Comparison of ENCODE assay signal across 21 cellular contexts in genomic region chrX:41480508-41481260, GRCh38. TPM values are rescaled to one million over a fixed set of nuclear protein-coding genes. Genes with fewer than 3 reads are reported as not detected.
"Had no signal": no experiment of that assay in that cellular context is flagged by ENCODE, and none has a peak within 500 bp of the region (broad histone marks: within the 10 kb centered on the region; RNA-seq: fewer than 3 reads in every experiment).

No MANE protein-coding gene starts in this region.

- H3K27ac ChIP-seq: coronary artery, gastrocnemius medialis, left lung, prostate gland, right atrium auricular region, suprapubic skin had no signal

- H3K27me3 ChIP-seq: gastrocnemius medialis, left lung, right atrium auricular region, suprapubic skin had no signal

- H3K27ac Mint-ChIP-seq: activated naive CD4-positive, alpha-beta T cell treated with anti-CD3 and anti-CD28 coated beads, Interleukin-2, amount 10 ng/mL, durations not matched to agents 7 days and 5 days; activated naive CD8-positive, alpha-beta T cell treated with anti-CD3 and anti-CD28 coated beads, Interleukin-2, amount 50 U/mL, for 24 hours; stimulated activated naive CD8-positive, alpha-beta T cell treated with anti-CD3 and anti-CD28 coated beads, Interleukin-15, Interleukin-2, amounts not matched to agents 100 ng/mL and 50 ng/mL, for 24 hours had no signal

- H3K9me3 ChIP-seq: gastrocnemius medialis, left lung, prostate gland, suprapubic skin had no signal

- H3K4me3 Mint-ChIP-seq: activated naive CD4-positive, alpha-beta T cell treated with anti-CD3 and anti-CD28 coated beads, Interleukin-2, amount 10 ng/mL, durations not matched to agents 7 days and 5 days; activated naive CD8-positive, alpha-beta T cell treated with anti-CD3 and anti-CD28 coated beads, Interleukin-2, amount 50 U/mL, for 24 hours; activated T-cell treated with anti-CD3 and anti-CD28 coated beads, Interleukin-2, amount 50 U/mL, for 4 hours; central memory CD8-positive, alpha-beta T cell; stimulated activated naive CD8-positive, alpha-beta T cell treated with anti-CD3 and anti-CD28 coated beads, Interleukin-15, Interleukin-2, amounts not matched to agents 100 ng/mL and 50 ng/mL, for 24 hours had no signal

- H3K27me3 Mint-ChIP-seq: activated naive CD4-positive, alpha-beta T cell treated with anti-CD3 and anti-CD28 coated beads, Interleukin-2, amount 10 ng/mL, durations not matched to agents 7 days and 5 days; activated naive CD8-positive, alpha-beta T cell treated with anti-CD3 and anti-CD28 coated beads, Interleukin-2, amount 50 U/mL, for 24 hours; central memory CD8-positive, alpha-beta T cell; stimulated activated naive CD8-positive, alpha-beta T cell treated with anti-CD3 and anti-CD28 coated beads, Interleukin-15, Interleukin-2, amounts not matched to agents 100 ng/mL and 50 ng/mL, for 24 hours had no signal

- H3K9me3 Mint-ChIP-seq: activated naive CD4-positive, alpha-beta T cell treated with anti-CD3 and anti-CD28 coated beads, Interleukin-2, amount 10 ng/mL, durations not matched to agents 7 days and 5 days; activated naive CD8-positive, alpha-beta T cell treated with anti-CD3 and anti-CD28 coated beads, Interleukin-2, amount 50 U/mL, for 24 hours; activated T-cell treated with anti-CD3 and anti-CD28 coated beads, Interleukin-2, amount 50 U/mL, for 4 hours; central memory CD8-positive, alpha-beta T cell; stimulated activated naive CD8-positive, alpha-beta T cell treated with anti-CD3 and anti-CD28 coated beads, Interleukin-15, Interleukin-2, amounts not matched to agents 100 ng/mL and 50 ng/mL, for 24 hours had no signal

- ATAC-seq: activated CD4-positive, CD25-positive, alpha-beta regulatory T cell treated with anti-CD3 and anti-CD28 coated beads, Interleukin-2, amount 50 U/mL, for 24 hours; activated naive CD8-positive, alpha-beta T cell treated with anti-CD3 and anti-CD28 coated beads, Interleukin-2, amount 50 U/mL, for 24 hours; esophagus mucosa had no signal

- H3K36me3 ChIP-seq: gastrocnemius medialis, left lung, prostate gland, right atrium auricular region, suprapubic skin had no signal

- H3K4me1 Mint-ChIP-seq: activated naive CD4-positive, alpha-beta T cell treated with anti-CD3 and anti-CD28 coated beads, Interleukin-2, amount 10 ng/mL, durations not matched to agents 7 days and 5 days; central memory CD8-positive, alpha-beta T cell had no signal

- H3K4me1 ChIP-seq: gastrocnemius medialis, left lung, prostate gland, right atrium auricular region, suprapubic skin had no signal

- H3K36me3 Mint-ChIP-seq: activated naive CD4-positive, alpha-beta T cell treated with anti-CD3 and anti-CD28 coated beads, Interleukin-2, amount 10 ng/mL, durations not matched to agents 7 days and 5 days had no signal

- DNase-seq: activated CD4-positive, alpha-beta T cell treated with anti-CD3 and anti-CD28 coated beads, Interleukin-2, amount 50 U/mL, for 1 hour; activated CD8-positive, alpha-beta memory T cell treated with anti-CD3 and anti-CD28 coated beads, Interleukin-2, amount 50 U/mL, for 4 hours; activated T-cell treated with anti-CD3 and anti-CD28 coated beads, Interleukin-2, amount 50 U/mL, for 4 hours; anterior cingulate cortex; head of caudate nucleus; kidney; left lung; T-helper 9 cell had no signal

- H3K4me3 ChIP-seq: coronary artery, gastrocnemius medialis, left lung, prostate gland, right atrium auricular region, suprapubic skin had no signal

RNA-seq across cellular contexts. Expression of gene NYX, which starts 33.5 kb away (rescaled TPM):
- total RNA-seq: activated T-cell treated with anti-CD3 and anti-CD28 coated beads, Interleukin-2, amount 50 U/mL, for 4 hours; esophagus mucosa; left lung; osteocyte; prostate gland; right atrium auricular region; skeletal muscle tissue; suprapubic skin had no signal
